Comparison of ENCODE assay signal across 1 cellular context in the genomic region with DNA sequence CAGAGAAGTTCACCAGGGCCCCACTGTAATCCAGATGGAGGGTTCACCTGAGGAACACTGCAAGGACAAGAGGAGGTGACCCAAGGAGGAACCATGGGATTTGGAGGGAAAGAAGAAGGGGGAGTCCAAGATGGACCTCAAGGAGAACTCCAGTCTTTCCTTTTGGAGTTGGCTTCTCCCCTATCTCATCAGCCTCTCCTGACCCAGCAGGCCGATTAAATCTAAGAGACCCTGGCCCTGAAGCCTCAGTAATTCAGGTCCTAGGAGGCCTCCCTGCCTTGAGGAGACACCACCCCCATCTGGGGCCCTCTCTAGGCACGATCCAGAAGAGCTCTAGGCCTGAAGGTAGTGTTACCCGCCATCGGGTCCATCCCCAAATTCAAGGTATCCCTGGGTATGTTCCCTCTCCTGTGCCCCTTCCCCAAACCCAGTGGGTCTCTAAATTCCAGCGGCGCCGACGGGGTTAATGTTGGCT.
TF ChIP-seq lines count a peak whose summit lies in the region.

No MANE protein-coding gene starts in this region.

TF ChIP-seq in GM23338, 12 proteins besides CTCF, POLR2A, EP300 and RAD21 (continued from another document):
- TF ChIP-seq, protein P1, sequence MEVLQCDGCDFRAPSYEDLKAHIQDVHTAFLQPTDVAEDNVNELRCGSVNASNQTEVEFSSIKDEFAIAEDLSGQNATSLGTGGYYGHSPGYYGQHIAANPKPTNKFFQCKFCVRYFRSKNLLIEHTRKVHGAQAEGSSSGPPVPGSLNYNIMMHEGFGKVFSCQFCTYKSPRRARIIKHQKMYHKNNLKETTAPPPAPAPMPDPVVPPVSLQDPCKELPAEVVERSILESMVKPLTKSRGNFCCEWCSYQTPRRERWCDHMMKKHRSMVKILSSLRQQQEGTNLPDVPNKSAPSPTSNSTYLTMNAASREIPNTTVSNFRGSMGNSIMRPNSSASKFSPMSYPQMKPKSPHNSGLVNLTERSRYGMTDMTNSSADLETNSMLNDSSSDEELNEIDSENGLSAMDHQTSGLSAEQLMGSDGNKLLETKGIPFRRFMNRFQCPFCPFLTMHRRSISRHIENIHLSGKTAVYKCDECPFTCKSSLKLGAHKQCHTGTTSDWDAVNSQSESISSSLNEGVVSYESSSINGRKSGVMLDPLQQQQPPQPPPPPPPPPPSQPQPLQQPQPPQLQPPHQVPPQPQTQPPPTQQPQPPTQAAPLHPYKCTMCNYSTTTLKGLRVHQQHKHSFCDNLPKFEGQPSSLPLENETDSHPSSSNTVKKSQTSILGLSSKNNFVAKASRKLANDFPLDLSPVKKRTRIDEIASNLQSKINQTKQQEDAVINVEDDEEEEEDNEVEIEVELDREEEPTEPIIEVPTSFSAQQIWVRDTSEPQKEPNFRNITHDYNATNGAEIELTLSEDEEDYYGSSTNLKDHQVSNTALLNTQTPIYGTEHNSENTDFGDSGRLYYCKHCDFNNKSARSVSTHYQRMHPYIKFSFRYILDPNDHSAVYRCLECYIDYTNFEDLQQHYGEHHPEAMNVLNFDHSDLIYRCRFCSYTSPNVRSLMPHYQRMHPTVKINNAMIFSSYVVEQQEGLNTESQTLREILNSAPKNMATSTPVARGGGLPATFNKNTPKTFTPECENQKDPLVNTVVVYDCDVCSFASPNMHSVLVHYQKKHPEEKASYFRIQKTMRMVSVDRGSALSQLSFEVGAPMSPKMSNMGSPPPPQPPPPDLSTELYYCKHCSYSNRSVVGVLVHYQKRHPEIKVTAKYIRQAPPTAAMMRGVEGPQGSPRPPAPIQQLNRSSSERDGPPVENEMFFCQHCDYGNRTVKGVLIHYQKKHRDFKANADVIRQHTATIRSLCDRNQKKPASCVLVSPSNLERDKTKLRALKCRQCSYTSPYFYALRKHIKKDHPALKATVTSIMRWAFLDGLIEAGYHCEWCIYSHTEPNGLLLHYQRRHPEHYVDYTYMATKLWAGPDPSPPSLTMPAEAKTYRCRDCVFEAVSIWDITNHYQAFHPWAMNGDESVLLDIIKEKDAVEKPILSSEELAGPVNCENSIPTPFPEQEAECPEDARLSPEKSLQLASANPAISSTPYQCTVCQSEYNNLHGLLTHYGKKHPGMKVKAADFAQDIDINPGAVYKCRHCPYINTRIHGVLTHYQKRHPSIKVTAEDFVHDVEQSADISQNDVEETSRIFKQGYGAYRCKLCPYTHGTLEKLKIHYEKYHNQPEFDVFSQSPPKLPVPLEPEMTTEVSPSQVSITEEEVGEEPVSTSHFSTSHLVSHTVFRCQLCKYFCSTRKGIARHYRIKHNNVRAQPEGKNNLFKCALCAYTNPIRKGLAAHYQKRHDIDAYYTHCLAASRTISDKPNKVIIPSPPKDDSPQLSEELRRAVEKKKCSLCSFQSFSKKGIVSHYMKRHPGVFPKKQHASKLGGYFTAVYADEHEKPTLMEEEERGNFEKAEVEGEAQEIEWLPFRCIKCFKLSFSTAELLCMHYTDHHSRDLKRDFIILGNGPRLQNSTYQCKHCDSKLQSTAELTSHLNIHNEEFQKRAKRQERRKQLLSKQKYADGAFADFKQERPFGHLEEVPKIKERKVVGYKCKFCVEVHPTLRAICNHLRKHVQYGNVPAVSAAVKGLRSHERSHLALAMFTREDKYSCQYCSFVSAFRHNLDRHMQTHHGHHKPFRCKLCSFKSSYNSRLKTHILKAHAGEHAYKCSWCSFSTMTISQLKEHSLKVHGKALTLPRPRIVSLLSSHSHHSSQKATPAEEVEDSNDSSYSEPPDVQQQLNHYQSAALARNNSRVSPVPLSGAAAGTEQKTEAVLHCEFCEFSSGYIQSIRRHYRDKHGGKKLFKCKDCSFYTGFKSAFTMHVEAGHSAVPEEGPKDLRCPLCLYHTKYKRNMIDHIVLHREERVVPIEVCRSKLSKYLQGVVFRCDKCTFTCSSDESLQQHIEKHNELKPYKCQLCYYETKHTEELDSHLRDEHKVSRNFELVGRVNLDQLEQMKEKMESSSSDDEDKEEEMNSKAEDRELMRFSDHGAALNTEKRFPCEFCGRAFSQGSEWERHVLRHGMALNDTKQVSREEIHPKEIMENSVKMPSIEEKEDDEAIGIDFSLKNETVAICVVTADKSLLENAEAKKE (CRISPR knock-in tag; IDR thresholded peaks at IDR 0.05): no peak; the same call in 1 of the 2 replicates
- TF ChIP-seq, protein P2, sequence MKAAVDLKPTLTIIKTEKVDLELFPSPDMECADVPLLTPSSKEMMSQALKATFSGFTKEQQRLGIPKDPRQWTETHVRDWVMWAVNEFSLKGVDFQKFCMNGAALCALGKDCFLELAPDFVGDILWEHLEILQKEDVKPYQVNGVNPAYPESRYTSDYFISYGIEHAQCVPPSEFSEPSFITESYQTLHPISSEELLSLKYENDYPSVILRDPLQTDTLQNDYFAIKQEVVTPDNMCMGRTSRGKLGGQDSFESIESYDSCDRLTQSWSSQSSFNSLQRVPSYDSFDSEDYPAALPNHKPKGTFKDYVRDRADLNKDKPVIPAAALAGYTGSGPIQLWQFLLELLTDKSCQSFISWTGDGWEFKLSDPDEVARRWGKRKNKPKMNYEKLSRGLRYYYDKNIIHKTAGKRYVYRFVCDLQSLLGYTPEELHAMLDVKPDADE (IDR thresholded peaks at IDR 0.05): no peak
- TF ChIP-seq JUNB (IDR thresholded peaks at IDR 0.05; ENCODE audit: unreplicated experiment): no peak
- TF ChIP-seq CREB1 (CRISPR knock-in tag; IDR thresholded peaks at IDR 0.05; ENCODE audit: low read depth): no peak
- TF ChIP-seq EZH2 (IDR thresholded peaks at IDR 0.05; ENCODE audit: low read depth, unreplicated experiment): peak; percentile 18
